Comparison of ENCODE assay signal across 20 cellular contexts in the genomic region with DNA sequence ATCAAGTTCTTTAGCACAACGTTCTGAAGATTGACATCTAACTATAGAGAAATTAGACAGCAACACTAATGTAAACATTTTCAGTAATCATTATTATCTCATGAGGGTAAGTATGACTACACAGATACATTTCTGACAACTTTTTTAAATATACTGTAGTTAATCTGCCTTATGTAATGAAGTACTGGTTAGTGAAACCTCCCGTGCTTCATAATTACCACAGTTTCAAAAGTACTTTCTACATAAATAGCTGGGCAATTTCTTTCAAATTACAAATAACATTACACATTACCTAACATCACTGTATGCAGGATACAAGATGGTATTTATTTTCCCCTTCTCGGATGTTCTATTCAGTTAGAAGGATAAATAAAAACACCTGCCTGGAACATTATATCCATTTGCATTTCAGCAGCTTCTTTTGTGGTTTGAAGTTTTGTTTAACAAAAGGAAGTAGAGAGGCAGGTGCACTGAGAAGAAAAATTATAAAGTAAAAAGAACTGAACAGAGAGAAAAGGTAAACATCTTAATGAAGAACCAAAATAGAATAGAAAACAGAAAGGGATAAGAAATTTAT.
DNase-seq lines count a peak whose midpoint lies in the region; TF ChIP-seq lines count a peak whose summit lies in the region.
"Had no signal": no experiment of that assay in that cellular context is flagged by ENCODE, and none has a peak within 500 bp of the region (broad histone marks: within the 10 kb centered on the region; RNA-seq: fewer than 3 reads in every experiment).

No MANE protein-coding gene starts in this region.

- intact Hi-C loops in ascending aorta (cut with DNase I), result no loop called here

- H3K9me3 ChIP-seq in iPS-18a (ENCODE audit: control insufficient read depth, low read depth, low read length), result no peaks in the 10 kb centered on the region
- no peaks in the 10 kb centered on the region for H3K9me3 ChIP-seq in ascending aorta
- H3K9me3 ChIP-seq in tibial nerve, result no peaks in the 10 kb centered on the region
- H3K9me3 ChIP-seq: body of pancreas, HAP-1, pancreas, suprapubic skin had no signal

- H3K36me3 ChIP-seq in iPS-18a (ENCODE audit: control insufficient read depth, low read depth, low read length) (no peaks in the 10 kb centered on the region), ascending aorta (no peaks in the 10 kb centered on the region), tibial nerve (no peaks in the 10 kb centered on the region)
- H3K36me3 ChIP-seq: HAP-1, pancreas, suprapubic skin had no signal

- TF ChIP-seq EP300 in tibial nerve (IDR thresholded peaks at IDR 0.05), result no peak

- TF ChIP-seq CTCF in ascending aorta (IDR thresholded peaks at IDR 0.05) (no peak), tibial nerve (IDR thresholded peaks at IDR 0.05) (no peak)

- DNase-seq in NCI-H1417 (lab: John Stamatoyannopoulos, UW) (peak in 2 of 3 experiments; percentile 3 to 64), NCI-H1417 treated with DMSO at 0.1 percent for 48 hours (lab: John Stamatoyannopoulos, UW) (no peak), NCI-H2107 treated with DMSO at 0.1 percent for 48 hours (lab: John Stamatoyannopoulos, UW; ENCODE audit: unreplicated experiment) (peak; percentile 99), NCI-H748 treated with DMSO at 0.1 percent for 48 hours (lab: John Stamatoyannopoulos, UW) (peak; percentile 67), ascending aorta (ENCODE audit: low spot score in 2 of 2) (no peak), NCI-H524 (lab: John Stamatoyannopoulos, UW) (no peak), tibial nerve (ENCODE audit: low spot score in 2 of 2) (no peak)
- DNase-seq: activated CD8-positive, alpha-beta T cell treated with anti-CD3 and anti-CD28 coated beads for 36 hours; activated effector memory CD4-positive, alpha-beta T cell treated with anti-CD3 and anti-CD28 coated beads, Interleukin-2, amount 50 U/mL, for 16 hours; AML-193; body of pancreas; CD4-positive, alpha-beta memory T cell; NCI-H1694 treated with DMSO at 0.1 percent for 48 hours; nephron progenitor cell; pancreas; PC-9 had no signal

- no peak overlapping the region for H3K27ac ChIP-seq in iPS-18a (ENCODE audit: low read length)
- no peak overlapping the region for H3K27ac ChIP-seq in ascending aorta
- no peak overlapping the region for H3K27ac ChIP-seq in tibial nerve
- H3K27ac ChIP-seq: body of pancreas, pancreas, PC-9, suprapubic skin had no signal

- 46 to 52% methylated on average over 3 of the region's 3 CpGs for WGBS in tibial nerve, 2 donors

- H3K27me3 ChIP-seq in iPS-18a (ENCODE audit: control insufficient read depth, insufficient read depth, low read length) (no peaks in the 10 kb centered on the region), ascending aorta (no peaks in the 10 kb centered on the region), tibial nerve (no peaks in the 10 kb centered on the region)
- H3K27me3 ChIP-seq: body of pancreas, pancreas, suprapubic skin had no signal

- TF ChIP-seq POLR2A in tibial nerve (IDR thresholded peaks at IDR 0.05), result no peak

- peak overlapping the region; percentile 39 for H3K4me3 ChIP-seq in iPS-18a (ENCODE audit: low read length)
- no peak overlapping the region for H3K4me3 ChIP-seq in ascending aorta
- H3K4me3 ChIP-seq in tibial nerve, result no peak overlapping the region
- H3K4me3 ChIP-seq: body of pancreas, HAP-1, pancreas, PC-9, smooth muscle cell, suprapubic skin had no signal

- H3K9ac ChIP-seq in iPS-18a (ENCODE audit: low read length), result no peak overlapping the region

- H3K4me1 ChIP-seq in iPS-18a (ENCODE audit: control insufficient read depth, low read depth, low read length) (peaks cover 52% of the 10 kb centered on the region), ascending aorta (no peaks in the 10 kb centered on the region), tibial nerve (no peaks in the 10 kb centered on the region)
- H3K4me1 ChIP-seq: body of pancreas, HAP-1, pancreas, suprapubic skin had no signal

Comparison
In these comparisons a context has a peak if more than half of its experiments do, and no peak if none do; other contexts are left out.
1. DNase-seq: peak in NCI-H1417 (2 of 3), NCI-H2107 treated with DMSO at 0.1 percent for 48 hours (single experiment) and NCI-H748 treated with DMSO at 0.1 percent for 48 hours (single experiment); none in NCI-H1417 treated with DMSO at 0.1 percent for 48 hours (single experiment), ascending aorta (0 of 2), NCI-H524 (0 of 2) and tibial nerve (0 of 2).